In genomic region chr17:5191541-5192417, GRCh38 we compare ENCODE assay signal across 8 cellular contexts. TPM values are rescaled to one million over a fixed set of nuclear protein-coding genes. Genes with fewer than 3 reads are reported as not detected.
DNase-seq lines count a peak whose midpoint lies in the region; ATAC-seq, FAIRE-seq and TF ChIP-seq lines count a peak whose summit lies in the region.

Gene ZNF594, minus strand, starts transcription at chr17:5191868. Its CDS starts 7,612 bp downstream, at chr17:5184256.

- H3K9ac ChIP-seq in astrocyte (ENCODE audit: low read length) (peak within 1 kb of the TSS; percentile 86), rectal smooth muscle tissue (ENCODE audit: low read length) (peak within 1 kb of the TSS; percentile 46)

- TF ChIP-seq CTCF in astrocyte (IDR thresholded peaks at IDR 0.05; ENCODE audit: insufficient read depth, low read depth, low read length) (peak; percentile 46), vagina (IDR thresholded peaks at IDR 0.05) (peak in 2 of 3 experiments; percentile 52 to 58)

- no peak for FAIRE-seq in astrocyte (lab: Jason Lieb, UNC)

- TF ChIP-seq POLR2A in vagina (IDR thresholded peaks at IDR 0.05) = peak in 1 of 2 donors; percentile 39

- H2AFZ ChIP-seq in astrocyte (ENCODE audit: low read depth, low read length) = peak within 1 kb of the TSS; percentile 94

- H3K27me3 Mint-ChIP-seq in T-helper 2 cell treated with Interferon-gamma antibody and Interleukin-4, amounts not matched to agents 5 μg/mL and 100 μg/mL, for 36 hours (ENCODE audit: low read depth) = no peaks in the 10 kb centered on the region
- no peaks in the 10 kb centered on the region for H3K27me3 Mint-ChIP-seq in astrocyte (ENCODE audit: low read depth, unreplicated experiment)

- H3K27ac ChIP-seq in astrocyte (ENCODE audit: low read depth, low read length) (peak within 1 kb of the TSS; percentile 67), rectal smooth muscle tissue (ENCODE audit: low read depth, low read length) (peak within 1 kb of the TSS; percentile 71), vagina (peak within 1 kb of the TSS; percentile 72)

- peak; percentile 81 to 86 for DNase-seq in NCI-H187 (lab: John Stamatoyannopoulos, UW)
- peak; percentile 97 for DNase-seq in T-helper 2 cell treated with Interferon-gamma antibody and Interleukin-4, amounts not matched to agents 5 μg/mL and 100 μg/mL, for 36 hours (ENCODE audit: low spot score)
- DNase-seq in astrocyte (ENCODE audit: low read depth) = peak; percentile 91
- DNase-seq in hepatic stellate cell (ENCODE audit: low spot score) = peak; percentile 99
- peak in 1 of 2 donors; percentile 94 for DNase-seq in vagina (ENCODE audit: extremely low spot score in 2 of 2)

- peak within 1 kb of the TSS; percentile 87 for H3K27ac Mint-ChIP-seq in T-helper 2 cell treated with Interferon-gamma antibody and Interleukin-4, amounts not matched to agents 5 μg/mL and 100 μg/mL, for 36 hours
- peak within 1 kb of the TSS; percentile 88 for H3K27ac Mint-ChIP-seq in astrocyte (ENCODE audit: unreplicated experiment)

- peak within 1 kb of the TSS; percentile 88 for H3K4me2 ChIP-seq in astrocyte (ENCODE audit: low read length)

- intact Hi-C loops in vagina (cut with DNase I) = no loop called here

- H3K4me3 ChIP-seq in astrocyte (ENCODE audit: insufficient read depth, low read depth, low read length) = peak within 1 kb of the TSS; percentile 82
- H3K4me3 ChIP-seq in rectal smooth muscle tissue (ENCODE audit: low read length) = peak within 1 kb of the TSS; percentile 88
- peak within 1 kb of the TSS; percentile 75 to 90 for H3K4me3 ChIP-seq in vagina

- H3K36me3 Mint-ChIP-seq in T-helper 2 cell treated with Interferon-gamma antibody and Interleukin-4, amounts not matched to agents 5 μg/mL and 100 μg/mL, for 36 hours (ENCODE audit: low read depth) = peaks cover 41% of the 10 kb centered on the region
- peaks cover 22% of the 10 kb centered on the region for H3K36me3 Mint-ChIP-seq in astrocyte (ENCODE audit: low read depth, unreplicated experiment)

- H3K4me1 ChIP-seq in astrocyte (ENCODE audit: insufficient read depth, low read length) (no peaks in the 10 kb centered on the region), rectal smooth muscle tissue (ENCODE audit: control insufficient read depth, insufficient read depth, low read length) (no peaks in the 10 kb centered on the region), vagina (peaks cover 25% of the 10 kb centered on the region)

- ATAC-seq in GM18498 (IDR thresholded peaks at IDR 0.05; ENCODE audit: unreplicated experiment) (peak; percentile 97), HG02938 (IDR thresholded peaks at IDR 0.05; ENCODE audit: unreplicated experiment) (peak; percentile 92)

- H3K27me3 ChIP-seq in astrocyte (ENCODE audit: insufficient read depth, low read length) (no peaks in the 10 kb centered on the region), rectal smooth muscle tissue (ENCODE audit: control insufficient read depth, insufficient read depth, low read length) (no peaks in the 10 kb centered on the region), vagina (no peaks in the 10 kb centered on the region)

- H3K36me3 ChIP-seq in astrocyte (ENCODE audit: insufficient read depth, low read length) = peaks cover 3% of the 10 kb centered on the region
- peaks cover 10% of the 10 kb centered on the region for H3K36me3 ChIP-seq in rectal smooth muscle tissue (ENCODE audit: control insufficient read depth, insufficient read depth, low read length)
- peaks cover 0 to 16% of the 10 kb centered on the region in 2 donors for H3K36me3 ChIP-seq in vagina

- H3K79me2 ChIP-seq in astrocyte (ENCODE audit: insufficient read depth, low read length) = peaks cover 27% of the 10 kb centered on the region

- peak within 1 kb of the TSS; percentile 93 for H3K4me3 Mint-ChIP-seq in T-helper 2 cell treated with Interferon-gamma antibody and Interleukin-4, amounts not matched to agents 5 μg/mL and 100 μg/mL, for 36 hours
- H3K4me3 Mint-ChIP-seq in astrocyte (ENCODE audit: unreplicated experiment) = peak within 1 kb of the TSS; percentile 95

- H3K9me3 Mint-ChIP-seq in T-helper 2 cell treated with Interferon-gamma antibody and Interleukin-4, amounts not matched to agents 5 μg/mL and 100 μg/mL, for 36 hours = peaks cover 39% of the 10 kb centered on the region
- H3K9me3 Mint-ChIP-seq in astrocyte (ENCODE audit: unreplicated experiment) = peaks cover 33% of the 10 kb centered on the region

- H3K4me1 Mint-ChIP-seq in T-helper 2 cell treated with Interferon-gamma antibody and Interleukin-4, amounts not matched to agents 5 μg/mL and 100 μg/mL, for 36 hours (ENCODE audit: low read depth) = peaks cover 21% of the 10 kb centered on the region
- peaks cover 4% of the 10 kb centered on the region for H3K4me1 Mint-ChIP-seq in astrocyte (ENCODE audit: low read depth, unreplicated experiment)

- H4K20me1 ChIP-seq in astrocyte (ENCODE audit: insufficient read depth, low read length) = no peaks in the 10 kb centered on the region

- peaks cover 10% of the 10 kb centered on the region for H3K9me3 ChIP-seq in astrocyte (ENCODE audit: insufficient read depth, low read depth, low read length)
- peaks cover 7% of the 10 kb centered on the region for H3K9me3 ChIP-seq in vagina

RNA-seq across cellular contexts. Expression of gene ZNF594, which starts in this region (rescaled TPM):
- total RNA-seq in astrocyte (7.8 and 8.9 TPM in 2 replicates), vagina (13.8 TPM)
